Comparison of ENCODE assay signal across 1 cellular context in genomic region chr3:71109241-71109976, GRCh38.
TF ChIP-seq lines count a peak whose summit lies in the region.

No MANE protein-coding gene starts in this region.

TF ChIP-seq in HepG2, 621 proteins besides CTCF, POLR2A, EP300 and RAD21 (continued from another document):
- TF ChIP-seq, protein P1, sequence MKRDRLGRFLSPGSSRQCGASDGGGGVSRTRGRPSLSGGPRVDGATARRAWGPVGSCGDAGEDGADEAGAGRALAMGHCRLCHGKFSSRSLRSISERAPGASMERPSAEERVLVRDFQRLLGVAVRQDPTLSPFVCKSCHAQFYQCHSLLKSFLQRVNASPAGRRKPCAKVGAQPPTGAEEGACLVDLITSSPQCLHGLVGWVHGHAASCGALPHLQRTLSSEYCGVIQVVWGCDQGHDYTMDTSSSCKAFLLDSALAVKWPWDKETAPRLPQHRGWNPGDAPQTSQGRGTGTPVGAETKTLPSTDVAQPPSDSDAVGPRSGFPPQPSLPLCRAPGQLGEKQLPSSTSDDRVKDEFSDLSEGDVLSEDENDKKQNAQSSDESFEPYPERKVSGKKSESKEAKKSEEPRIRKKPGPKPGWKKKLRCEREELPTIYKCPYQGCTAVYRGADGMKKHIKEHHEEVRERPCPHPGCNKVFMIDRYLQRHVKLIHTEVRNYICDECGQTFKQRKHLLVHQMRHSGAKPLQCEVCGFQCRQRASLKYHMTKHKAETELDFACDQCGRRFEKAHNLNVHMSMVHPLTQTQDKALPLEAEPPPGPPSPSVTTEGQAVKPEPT (CRISPR knock-in tag; IDR thresholded peaks at IDR 0.05; ENCODE audit: low read depth) = no peak
- no peak for TF ChIP-seq KDM6A (CRISPR knock-in tag; IDR thresholded peaks at IDR 0.05; ENCODE audit: low read depth)
- TF ChIP-seq RCOR2 (CRISPR knock-in tag; IDR thresholded peaks at IDR 0.05) = no peak
- no peak for TF ChIP-seq JARID2 (CRISPR knock-in tag; IDR thresholded peaks at IDR 0.05; ENCODE audit: insufficient replicate concordance)
- TF ChIP-seq, protein P2, sequence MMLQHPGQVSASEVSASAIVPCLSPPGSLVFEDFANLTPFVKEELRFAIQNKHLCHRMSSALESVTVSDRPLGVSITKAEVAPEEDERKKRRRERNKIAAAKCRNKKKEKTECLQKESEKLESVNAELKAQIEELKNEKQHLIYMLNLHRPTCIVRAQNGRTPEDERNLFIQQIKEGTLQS (CRISPR knock-in tag; IDR thresholded peaks at IDR 0.05) = no peak
- no peak for TF ChIP-seq MXI1 (IDR thresholded peaks at IDR 0.05; ENCODE audit: borderline replicate concordance, low read depth, low read length)
- no peak for TF ChIP-seq CREB3 (CRISPR knock-in tag; IDR thresholded peaks at IDR 0.05)
- no peak for TF ChIP-seq EHMT2 (IDR thresholded peaks at IDR 0.05; ENCODE audit: borderline replicate concordance, low read depth, low read length)
- no peak for TF ChIP-seq MIER2 (CRISPR knock-in tag; IDR thresholded peaks at IDR 0.05)
